1 cellular context compared by ENCODE assay signal in the genomic region with DNA sequence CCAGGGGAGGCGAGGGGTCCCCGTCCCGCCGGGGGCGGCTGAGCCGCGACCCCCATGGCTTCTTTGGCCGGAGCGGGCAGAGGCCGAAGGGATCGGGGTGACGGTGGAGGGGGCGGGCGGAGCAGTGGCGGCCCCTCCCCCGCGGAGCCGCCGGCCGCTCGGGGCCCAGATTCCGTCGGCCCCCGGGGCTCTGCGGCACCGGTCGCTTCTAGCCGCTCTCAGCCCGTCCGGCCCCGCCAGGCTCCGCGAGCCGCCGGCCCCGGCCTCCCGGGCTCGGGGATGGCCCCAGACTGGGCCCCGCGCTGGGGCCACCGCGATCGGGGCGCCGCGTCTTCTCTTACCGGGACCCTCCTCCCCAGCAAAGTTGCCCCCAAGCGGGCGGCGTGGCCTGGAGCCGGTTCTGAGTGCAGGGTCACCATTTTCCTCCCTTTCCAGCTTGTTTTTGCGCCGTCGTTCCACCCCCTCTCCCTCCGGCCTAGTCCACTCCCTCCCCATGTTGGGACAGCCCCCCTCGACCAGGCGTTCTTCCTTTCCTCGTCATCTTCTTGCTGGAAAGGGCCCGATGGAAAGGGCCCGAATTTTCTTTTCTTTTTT.
A peak's percentile ranks its signal among the peaks of the same experiment; 100 is the strongest.
TF ChIP-seq lines count a peak whose summit lies in the region.

No MANE protein-coding gene starts in this region.

TF ChIP-seq in HepG2, 621 proteins besides CTCF, POLR2A, EP300 and RAD21 (continued from another document and continues in another):
- TF ChIP-seq, protein P1, sequence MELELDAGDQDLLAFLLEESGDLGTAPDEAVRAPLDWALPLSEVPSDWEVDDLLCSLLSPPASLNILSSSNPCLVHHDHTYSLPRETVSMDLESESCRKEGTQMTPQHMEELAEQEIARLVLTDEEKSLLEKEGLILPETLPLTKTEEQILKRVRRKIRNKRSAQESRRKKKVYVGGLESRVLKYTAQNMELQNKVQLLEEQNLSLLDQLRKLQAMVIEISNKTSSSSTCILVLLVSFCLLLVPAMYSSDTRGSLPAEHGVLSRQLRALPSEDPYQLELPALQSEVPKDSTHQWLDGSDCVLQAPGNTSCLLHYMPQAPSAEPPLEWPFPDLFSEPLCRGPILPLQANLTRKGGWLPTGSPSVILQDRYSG (CRISPR knock-in tag; IDR thresholded peaks at IDR 0.05) = peak; percentile 61; the same call in 1 of the 2 replicates
- TF ChIP-seq, protein P2, sequence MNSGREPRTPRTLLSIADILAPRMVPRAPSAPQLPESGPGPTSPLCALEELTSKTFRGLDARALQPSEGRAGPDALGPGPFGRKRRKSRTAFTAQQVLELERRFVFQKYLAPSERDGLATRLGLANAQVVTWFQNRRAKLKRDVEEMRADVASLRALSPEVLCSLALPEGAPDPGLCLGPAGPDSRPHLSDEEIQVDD (CRISPR knock-in tag; IDR thresholded peaks at IDR 0.05; ENCODE audit: borderline replicate concordance) = 0 out of 2 replicates have a peak, but pooled peaks have one; percentile 32
- no peak for TF ChIP-seq ZNF567 (CRISPR knock-in tag; IDR thresholded peaks at IDR 0.05; ENCODE audit: borderline replicate concordance)
- no peak for TF ChIP-seq FOSL1 (CRISPR knock-in tag; IDR thresholded peaks at IDR 0.05; ENCODE audit: borderline replicate concordance)
- no peak for TF ChIP-seq STAG1 (CRISPR knock-in tag; IDR thresholded peaks at IDR 0.05)
- no peak for TF ChIP-seq BHLHE40 (IDR thresholded peaks at IDR 0.05; ENCODE audit: low read length)
- no peak for TF ChIP-seq SKI (IDR thresholded peaks at IDR 0.05; ENCODE audit: partially characterized antibody)
- no peak for TF ChIP-seq SIX1 (CRISPR knock-in tag; IDR thresholded peaks at IDR 0.05; ENCODE audit: borderline replicate concordance)
- TF ChIP-seq, protein P3, sequence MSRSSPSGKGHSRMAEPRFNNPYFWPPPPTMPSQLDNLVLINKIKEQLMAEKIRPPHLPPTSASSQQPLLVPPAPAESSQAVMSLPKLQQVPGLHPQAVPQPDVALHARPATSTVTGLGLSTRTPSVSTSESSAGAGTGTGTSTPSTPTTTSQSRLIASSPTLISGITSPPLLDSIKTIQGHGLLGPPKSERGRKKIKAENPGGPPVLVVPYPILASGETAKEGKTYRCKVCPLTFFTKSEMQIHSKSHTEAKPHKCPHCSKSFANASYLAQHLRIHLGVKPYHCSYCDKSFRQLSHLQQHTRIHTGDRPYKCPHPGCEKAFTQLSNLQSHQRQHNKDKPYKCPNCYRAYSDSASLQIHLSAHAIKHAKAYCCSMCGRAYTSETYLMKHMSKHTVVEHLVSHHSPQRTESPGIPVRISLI (CRISPR knock-in tag; IDR thresholded peaks at IDR 0.05; ENCODE audit: borderline replicate concordance) = no peak
- peak; percentile 58; the same call in 1 of the 2 replicates for TF ChIP-seq MAF1 (CRISPR knock-in tag; IDR thresholded peaks at IDR 0.05; ENCODE audit: borderline replicate concordance)
- TF ChIP-seq ZNF34 (CRISPR knock-in tag; IDR thresholded peaks at IDR 0.05; ENCODE audit: borderline replicate concordance) = 0 out of 2 replicates have a peak, but pooled peaks have one; percentile 9
- no peak for TF ChIP-seq ZNF724P (CRISPR knock-in tag; IDR thresholded peaks at IDR 0.05; ENCODE audit: borderline replicate concordance)
- no peak for TF ChIP-seq ZNF317 (CRISPR knock-in tag; IDR thresholded peaks at IDR 0.05)
- peak; percentile 4; the same call in 1 of the 2 replicates for TF ChIP-seq ZBTB8A (CRISPR knock-in tag; IDR thresholded peaks at IDR 0.05; ENCODE audit: borderline replicate concordance, low read depth)
- peak; percentile 80 for TF ChIP-seq PTBP1 (IDR thresholded peaks at IDR 0.05; ENCODE audit: low read depth, low read length, poor library complexity, severe bottlenecking)
- 0 out of 2 replicates have a peak, but pooled peaks have one; percentile 18 for TF ChIP-seq MED1 (CRISPR knock-in tag; IDR thresholded peaks at IDR 0.05)
- TF ChIP-seq ZNF883 (CRISPR knock-in tag; IDR thresholded peaks at IDR 0.05; ENCODE audit: not compliant biosample characterization) = peak; percentile 18
- TF ChIP-seq AGO1 (IDR thresholded peaks at IDR 0.05; ENCODE audit: low read depth, low read length, poor library complexity, severe bottlenecking) = no peak
- no peak for TF ChIP-seq ZNF530 (CRISPR knock-in tag; IDR thresholded peaks at IDR 0.05; ENCODE audit: low read depth)
- TF ChIP-seq MAZ (IDR thresholded peaks at IDR 0.05; ENCODE audit: borderline replicate concordance, low read depth, low read length) = peak; percentile 42; the same call in 1 of the 2 replicates
- no peak for TF ChIP-seq MAZ (CRISPR knock-in tag; IDR thresholded peaks at IDR 0.05; ENCODE audit: low read depth)
- TF ChIP-seq ZNF274 (CRISPR knock-in tag; IDR thresholded peaks at IDR 0.05) = peak; percentile 36; the same call in 1 of the 2 replicates
- TF ChIP-seq, protein P4, sequence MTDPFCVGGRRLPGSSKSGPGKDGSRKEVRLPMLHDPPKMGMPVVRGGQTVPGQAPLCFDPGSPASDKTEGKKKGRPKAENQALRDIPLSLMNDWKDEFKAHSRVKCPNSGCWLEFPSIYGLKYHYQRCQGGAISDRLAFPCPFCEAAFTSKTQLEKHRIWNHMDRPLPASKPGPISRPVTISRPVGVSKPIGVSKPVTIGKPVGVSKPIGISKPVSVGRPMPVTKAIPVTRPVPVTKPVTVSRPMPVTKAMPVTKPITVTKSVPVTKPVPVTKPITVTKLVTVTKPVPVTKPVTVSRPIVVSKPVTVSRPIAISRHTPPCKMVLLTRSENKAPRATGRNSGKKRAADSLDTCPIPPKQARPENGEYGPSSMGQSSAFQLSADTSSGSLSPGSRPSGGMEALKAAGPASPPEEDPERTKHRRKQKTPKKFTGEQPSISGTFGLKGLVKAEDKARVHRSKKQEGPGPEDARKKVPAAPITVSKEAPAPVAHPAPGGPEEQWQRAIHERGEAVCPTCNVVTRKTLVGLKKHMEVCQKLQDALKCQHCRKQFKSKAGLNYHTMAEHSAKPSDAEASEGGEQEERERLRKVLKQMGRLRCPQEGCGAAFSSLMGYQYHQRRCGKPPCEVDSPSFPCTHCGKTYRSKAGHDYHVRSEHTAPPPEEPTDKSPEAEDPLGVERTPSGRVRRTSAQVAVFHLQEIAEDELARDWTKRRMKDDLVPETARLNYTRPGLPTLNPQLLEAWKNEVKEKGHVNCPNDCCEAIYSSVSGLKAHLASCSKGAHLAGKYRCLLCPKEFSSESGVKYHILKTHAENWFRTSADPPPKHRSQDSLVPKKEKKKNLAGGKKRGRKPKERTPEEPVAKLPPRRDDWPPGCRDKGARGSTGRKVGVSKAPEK (CRISPR knock-in tag; IDR thresholded peaks at IDR 0.05; ENCODE audit: borderline replicate concordance) = no peak
- TF ChIP-seq SNAPC2 (CRISPR knock-in tag; IDR thresholded peaks at IDR 0.05) = no peak
- TF ChIP-seq KLF12 (CRISPR knock-in tag; IDR thresholded peaks at IDR 0.05; ENCODE audit: borderline replicate concordance) = 0 out of 2 replicates have a peak, but pooled peaks have one; percentile 72
- no peak for TF ChIP-seq ZIK1 (CRISPR knock-in tag; IDR thresholded peaks at IDR 0.05; ENCODE audit: borderline replicate concordance, low read depth)
- no peak for TF ChIP-seq MTA3 (CRISPR knock-in tag; IDR thresholded peaks at IDR 0.05)
- TF ChIP-seq, protein P5, sequence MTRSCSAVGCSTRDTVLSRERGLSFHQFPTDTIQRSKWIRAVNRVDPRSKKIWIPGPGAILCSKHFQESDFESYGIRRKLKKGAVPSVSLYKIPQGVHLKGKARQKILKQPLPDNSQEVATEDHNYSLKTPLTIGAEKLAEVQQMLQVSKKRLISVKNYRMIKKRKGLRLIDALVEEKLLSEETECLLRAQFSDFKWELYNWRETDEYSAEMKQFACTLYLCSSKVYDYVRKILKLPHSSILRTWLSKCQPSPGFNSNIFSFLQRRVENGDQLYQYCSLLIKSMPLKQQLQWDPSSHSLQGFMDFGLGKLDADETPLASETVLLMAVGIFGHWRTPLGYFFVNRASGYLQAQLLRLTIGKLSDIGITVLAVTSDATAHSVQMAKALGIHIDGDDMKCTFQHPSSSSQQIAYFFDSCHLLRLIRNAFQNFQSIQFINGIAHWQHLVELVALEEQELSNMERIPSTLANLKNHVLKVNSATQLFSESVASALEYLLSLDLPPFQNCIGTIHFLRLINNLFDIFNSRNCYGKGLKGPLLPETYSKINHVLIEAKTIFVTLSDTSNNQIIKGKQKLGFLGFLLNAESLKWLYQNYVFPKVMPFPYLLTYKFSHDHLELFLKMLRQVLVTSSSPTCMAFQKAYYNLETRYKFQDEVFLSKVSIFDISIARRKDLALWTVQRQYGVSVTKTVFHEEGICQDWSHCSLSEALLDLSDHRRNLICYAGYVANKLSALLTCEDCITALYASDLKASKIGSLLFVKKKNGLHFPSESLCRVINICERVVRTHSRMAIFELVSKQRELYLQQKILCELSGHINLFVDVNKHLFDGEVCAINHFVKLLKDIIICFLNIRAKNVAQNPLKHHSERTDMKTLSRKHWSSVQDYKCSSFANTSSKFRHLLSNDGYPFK (CRISPR knock-in tag; IDR thresholded peaks at IDR 0.05; ENCODE audit: borderline replicate concordance) = no peak
- 0 out of 2 replicates have a peak, but pooled peaks have one; percentile 11 for TF ChIP-seq ZBTB7A (CRISPR knock-in tag; IDR thresholded peaks at IDR 0.05)
- TF ChIP-seq, protein P6, sequence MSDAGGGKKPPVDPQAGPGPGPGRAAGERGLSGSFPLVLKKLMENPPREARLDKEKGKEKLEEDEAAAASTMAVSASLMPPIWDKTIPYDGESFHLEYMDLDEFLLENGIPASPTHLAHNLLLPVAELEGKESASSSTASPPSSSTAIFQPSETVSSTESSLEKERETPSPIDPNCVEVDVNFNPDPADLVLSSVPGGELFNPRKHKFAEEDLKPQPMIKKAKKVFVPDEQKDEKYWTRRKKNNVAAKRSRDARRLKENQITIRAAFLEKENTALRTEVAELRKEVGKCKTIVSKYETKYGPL (CRISPR knock-in tag; IDR thresholded peaks at IDR 0.05) = 0 out of 2 replicates have a peak, but pooled peaks have one; percentile 52
- no peak for TF ChIP-seq YEATS4 (CRISPR knock-in tag; IDR thresholded peaks at IDR 0.05; ENCODE audit: borderline replicate concordance)
- peak; percentile 92 for TF ChIP-seq HNRNPK (IDR thresholded peaks at IDR 0.05; ENCODE audit: low read depth, low read length, poor library complexity, severe bottlenecking)
- TF ChIP-seq, protein P7, sequence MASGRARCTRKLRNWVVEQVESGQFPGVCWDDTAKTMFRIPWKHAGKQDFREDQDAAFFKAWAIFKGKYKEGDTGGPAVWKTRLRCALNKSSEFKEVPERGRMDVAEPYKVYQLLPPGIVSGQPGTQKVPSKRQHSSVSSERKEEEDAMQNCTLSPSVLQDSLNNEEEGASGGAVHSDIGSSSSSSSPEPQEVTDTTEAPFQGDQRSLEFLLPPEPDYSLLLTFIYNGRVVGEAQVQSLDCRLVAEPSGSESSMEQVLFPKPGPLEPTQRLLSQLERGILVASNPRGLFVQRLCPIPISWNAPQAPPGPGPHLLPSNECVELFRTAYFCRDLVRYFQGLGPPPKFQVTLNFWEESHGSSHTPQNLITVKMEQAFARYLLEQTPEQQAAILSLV (CRISPR knock-in tag; IDR thresholded peaks at IDR 0.05; ENCODE audit: borderline replicate concordance) = 0 out of 2 replicates have a peak, but pooled peaks have one; percentile 29
- TF ChIP-seq, protein P8, sequence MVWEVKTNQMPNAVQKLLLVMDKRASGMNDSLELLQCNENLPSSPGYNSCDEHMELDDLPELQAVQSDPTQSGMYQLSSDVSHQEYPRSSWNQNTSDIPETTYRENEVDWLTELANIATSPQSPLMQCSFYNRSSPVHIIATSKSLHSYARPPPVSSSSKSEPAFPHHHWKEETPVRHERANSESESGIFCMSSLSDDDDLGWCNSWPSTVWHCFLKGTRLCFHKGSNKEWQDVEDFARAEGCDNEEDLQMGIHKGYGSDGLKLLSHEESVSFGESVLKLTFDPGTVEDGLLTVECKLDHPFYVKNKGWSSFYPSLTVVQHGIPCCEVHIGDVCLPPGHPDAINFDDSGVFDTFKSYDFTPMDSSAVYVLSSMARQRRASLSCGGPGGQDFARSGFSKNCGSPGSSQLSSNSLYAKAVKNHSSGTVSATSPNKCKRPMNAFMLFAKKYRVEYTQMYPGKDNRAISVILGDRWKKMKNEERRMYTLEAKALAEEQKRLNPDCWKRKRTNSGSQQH (CRISPR knock-in tag; IDR thresholded peaks at IDR 0.05; ENCODE audit: low read depth) = 0 out of 2 replicates have a peak, but pooled peaks have one; percentile 17
- TF ChIP-seq ZMAT3 (CRISPR knock-in tag; conservative IDR thresholded peaks at IDR 0.05) = peak; percentile 36; the same call in 1 of the 2 replicates
- TF ChIP-seq, protein P9, sequence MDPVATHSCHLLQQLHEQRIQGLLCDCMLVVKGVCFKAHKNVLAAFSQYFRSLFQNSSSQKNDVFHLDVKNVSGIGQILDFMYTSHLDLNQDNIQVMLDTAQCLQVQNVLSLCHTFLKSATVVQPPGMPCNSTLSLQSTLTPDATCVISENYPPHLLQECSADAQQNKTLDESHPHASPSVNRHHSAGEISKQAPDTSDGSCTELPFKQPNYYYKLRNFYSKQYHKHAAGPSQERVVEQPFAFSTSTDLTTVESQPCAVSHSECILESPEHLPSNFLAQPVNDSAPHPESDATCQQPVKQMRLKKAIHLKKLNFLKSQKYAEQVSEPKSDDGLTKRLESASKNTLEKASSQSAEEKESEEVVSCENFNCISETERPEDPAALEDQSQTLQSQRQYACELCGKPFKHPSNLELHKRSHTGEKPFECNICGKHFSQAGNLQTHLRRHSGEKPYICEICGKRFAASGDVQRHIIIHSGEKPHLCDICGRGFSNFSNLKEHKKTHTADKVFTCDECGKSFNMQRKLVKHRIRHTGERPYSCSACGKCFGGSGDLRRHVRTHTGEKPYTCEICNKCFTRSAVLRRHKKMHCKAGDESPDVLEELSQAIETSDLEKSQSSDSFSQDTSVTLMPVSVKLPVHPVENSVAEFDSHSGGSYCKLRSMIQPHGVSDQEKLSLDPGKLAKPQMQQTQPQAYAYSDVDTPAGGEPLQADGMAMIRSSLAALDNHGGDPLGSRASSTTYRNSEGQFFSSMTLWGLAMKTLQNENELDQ (CRISPR knock-in tag; IDR thresholded peaks at IDR 0.05; ENCODE audit: borderline replicate concordance) = no peak
- TF ChIP-seq, protein P10, sequence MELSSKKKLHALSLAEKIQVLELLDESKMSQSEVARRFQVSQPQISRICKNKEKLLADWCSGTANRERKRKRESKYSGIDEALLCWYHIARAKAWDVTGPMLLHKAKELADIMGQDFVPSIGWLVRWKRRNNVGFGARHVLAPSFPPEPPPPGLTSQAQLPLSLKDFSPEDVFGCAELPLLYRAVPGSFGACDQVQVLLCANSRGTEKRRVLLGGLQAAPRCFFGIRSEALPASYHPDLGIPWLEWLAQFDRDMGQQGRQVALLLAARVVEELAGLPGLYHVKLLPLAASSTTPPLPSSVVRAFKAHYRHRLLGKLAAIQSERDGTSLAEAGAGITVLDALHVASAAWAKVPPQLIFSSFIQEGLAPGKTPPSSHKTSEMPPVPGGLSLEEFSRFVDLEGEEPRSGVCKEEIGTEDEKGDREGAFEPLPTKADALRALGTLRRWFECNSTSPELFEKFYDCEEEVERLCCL (CRISPR knock-in tag; IDR thresholded peaks at IDR 0.05; ENCODE audit: borderline replicate concordance) = no peak
- TF ChIP-seq RFX1 (IDR thresholded peaks at IDR 0.05) = no peak
- peak; percentile 65 for TF ChIP-seq YY1 (IDR thresholded peaks at IDR 0.05; ENCODE audit: insufficient read depth, insufficient replicate concordance, low read depth, low read length)
- TF ChIP-seq KLF6 (CRISPR knock-in tag; IDR thresholded peaks at IDR 0.05) = no peak; the same call in 1 of the 2 replicates
